ENCODE assay signal across 22 cellular contexts in genomic region chr12:86748874-86749273, GRCh38.
DNase-seq lines count a peak whose midpoint lies in the region; ATAC-seq and TF ChIP-seq lines count a peak whose summit lies in the region.
"Had no signal": no experiment of that assay in that cellular context is flagged by ENCODE, and none has a peak within 500 bp of the region (broad histone marks: within the 10 kb centered on the region; RNA-seq: fewer than 3 reads in every experiment).

No MANE protein-coding gene starts in this region.

- H3K18ac ChIP-seq in IMR-90 (ENCODE audit: low read depth, low read length): no peak overlapping the region

- H2BK15ac ChIP-seq in IMR-90 (ENCODE audit: low read depth, low read length): no peak overlapping the region

- H4K5ac ChIP-seq in IMR-90 (ENCODE audit: low read depth, low read length): no peak overlapping the region

- dilution Hi-C loops in IMR-90 (cut with HindIII; ENCODE audit: low sequenced_read_pairs, unreplicated experiment): no loop called here

- H3K56ac ChIP-seq in IMR-90 (ENCODE audit: extremely low read depth, insufficient read depth, low read length): no peak overlapping the region

- no peak overlapping the region for H3K14ac ChIP-seq in IMR-90 (replicated peaks; ENCODE audit: low read depth, low read length)

- TF ChIP-seq POLR2A in IMR-90 (IDR thresholded peaks at IDR 0.05; ENCODE audit: low read depth, low read length): no peak

- DNase-seq in DMS153 treated with DMSO at 0.1 percent for 48 hours (lab: John Stamatoyannopoulos, UW; ENCODE audit: unreplicated experiment): peak; percentile 14
- no peak for DNase-seq in DMS153 (lab: John Stamatoyannopoulos, UW)
- no peak for DNase-seq in IMR-90
- DNase-seq in NCI-H748 treated with DMSO at 0.1 percent for 48 hours (lab: John Stamatoyannopoulos, UW): peak; percentile 68
- peak; percentile 43 for DNase-seq in fibroblast of villous mesenchyme (ENCODE audit: low read depth)
- no peak for DNase-seq in left lobe of liver (ENCODE audit: low spot score)
- DNase-seq: AML-193; C1 segment of cervical spinal cord; Calu3; CD8-positive, alpha-beta T cell; DMS79 treated with DMSO at 0.1 percent for 48 hours; GOT3; MG63; NCI-H1048; NCI-H1436 treated with DMSO at 0.1 percent for 48 hours; NCI-H2171; NCI-H526; Peyer's patch; T-helper 1 cell had no signal

- H3K4me1 ChIP-seq in IMR-90 (ENCODE audit: control insufficient read depth, insufficient read depth, low read length): no peaks in the 10 kb centered on the region
- H3K4me1 ChIP-seq: Peyer's patch had no signal

- no peaks in the 10 kb centered on the region for H3K9me3 ChIP-seq in IMR-90 (ENCODE audit: control insufficient read depth, insufficient read depth, low read length)
- H3K9me3 ChIP-seq: MG63, Peyer's patch had no signal

- TF ChIP-seq CTCF in IMR-90 (conservative IDR thresholded peaks at IDR 0.05; ENCODE audit: low read depth, low read length) (no peak), fibroblast of villous mesenchyme (IDR thresholded peaks at IDR 0.05; ENCODE audit: insufficient read depth, low read depth, low read length) (no peak)

- H3K4ac ChIP-seq in IMR-90 (ENCODE audit: low read depth, low read length): no peak overlapping the region

- H2BK5ac ChIP-seq in IMR-90 (ENCODE audit: low read depth, low read length, poor library complexity, severe bottlenecking): no peak overlapping the region

- H4K91ac ChIP-seq in IMR-90 (ENCODE audit: insufficient read depth, low read depth, low read length): no peak overlapping the region

- H3K27ac ChIP-seq in IMR-90 (ENCODE audit: insufficient read depth, low read length): no peak overlapping the region
- H3K27ac ChIP-seq: 22Rv1, Peyer's patch had no signal

- no peak for TF ChIP-seq RAD21 in IMR-90 (IDR thresholded peaks at IDR 0.05; ENCODE audit: low read length)

- H4K20me1 ChIP-seq in IMR-90 (ENCODE audit: insufficient read depth, low read length): no peaks in the 10 kb centered on the region

- no peaks in the 10 kb centered on the region for H3K79me1 ChIP-seq in IMR-90 (ENCODE audit: low read depth in 1 of 2, low read length in 2 of 2)

- no peak overlapping the region for H3K23ac ChIP-seq in IMR-90 (ENCODE audit: low read depth, low read length)

- POLR2A ChIA-PET in IMR-90 (lab: Charles Lee; ENCODE audit: unreplicated experiment): no interaction called here

- CTCF ChIA-PET in IMR-90 (lab: Yijun Ruan, JAX): no interaction called here

- no CpG with 5 or more reads among the region's 2 CpGs for WGBS in IMR-90 (ENCODE audit: extremely low coverage in 2 of 2, insufficient read length in 1 of 2), 2 experiments

- BruUV-seq in IMR-90 (replicated peaks; lab: Mats Ljungman, UMichigan): no TSS peak

- no peak overlapping the region for H3K4me2 ChIP-seq in IMR-90 (ENCODE audit: low read depth, low read length)

- no peaks in the 10 kb centered on the region for H3K36me3 ChIP-seq in IMR-90 (ENCODE audit: control insufficient read depth, insufficient read depth, low read length)
- H3K36me3 ChIP-seq: MG63, Peyer's patch had no signal

- H2AFZ ChIP-seq in IMR-90 (replicated peaks; ENCODE audit: low read length, poor library complexity): no peak overlapping the region

- H4K8ac ChIP-seq in IMR-90 (ENCODE audit: low read depth in 2 of 2, low read length in 2 of 2): no peak overlapping the region

- in situ Hi-C loops in IMR-90 (cut with MboI; ENCODE audit: low sequenced_read_pairs): no loop called here

- no peaks in the 10 kb centered on the region for H3K9me1 ChIP-seq in IMR-90 (ENCODE audit: insufficient read depth, low read length)

- ATAC-seq in IMR-90 (ENCODE audit: low read depth): no peak
- no peak for ATAC-seq in GM18907 (IDR thresholded peaks at IDR 0.05; ENCODE audit: unreplicated experiment)
- ATAC-seq in left lobe of liver: no peak
- no peak for ATAC-seq in GM21390 (IDR thresholded peaks at IDR 0.05; ENCODE audit: unreplicated experiment)
- ATAC-seq: CD8-positive, alpha-beta T cell had no signal

- H2BK20ac ChIP-seq in IMR-90 (ENCODE audit: low read depth, low read length): no peak overlapping the region

- H3K27me3 ChIP-seq in IMR-90 (ENCODE audit: control insufficient read depth, insufficient read depth, low read length): no peaks in the 10 kb centered on the region
- H3K27me3 ChIP-seq: MG63, Peyer's patch had no signal

- no peak overlapping the region for H2AK9ac ChIP-seq in IMR-90 (replicated peaks; ENCODE audit: low read depth, low read length, poor library complexity)

- H3K9ac ChIP-seq in IMR-90 (ENCODE audit: low read depth, low read length): no peak overlapping the region

- H2AK5ac ChIP-seq in IMR-90 (ENCODE audit: low read depth, low read length): no peak overlapping the region

- intact Hi-C loops in IMR-90 (cut with micrococcal nuclease): no loop called here

- no peak overlapping the region for H3K4me3 ChIP-seq in IMR-90 (ENCODE audit: insufficient read depth, low read depth, low read length)
- no peak overlapping the region for H3K4me3 ChIP-seq in fibroblast of villous mesenchyme (ENCODE audit: low read depth, low read length)
- H3K4me3 ChIP-seq: MG63, Peyer's patch had no signal

- H2BK120ac ChIP-seq in IMR-90 (ENCODE audit: low read depth, low read length): no peak overlapping the region

TF ChIP-seq in IMR-90, 13 proteins besides CTCF, POLR2A, EP300 and RAD21:
- TF ChIP-seq MAFK (IDR thresholded peaks at IDR 0.05; ENCODE audit: low read depth, low read length): peak; percentile 62
- no peak for TF ChIP-seq RCOR1 (IDR thresholded peaks at IDR 0.05; ENCODE audit: insufficient replicate concordance, low read length)
- TF ChIP-seq, protein P1, sequence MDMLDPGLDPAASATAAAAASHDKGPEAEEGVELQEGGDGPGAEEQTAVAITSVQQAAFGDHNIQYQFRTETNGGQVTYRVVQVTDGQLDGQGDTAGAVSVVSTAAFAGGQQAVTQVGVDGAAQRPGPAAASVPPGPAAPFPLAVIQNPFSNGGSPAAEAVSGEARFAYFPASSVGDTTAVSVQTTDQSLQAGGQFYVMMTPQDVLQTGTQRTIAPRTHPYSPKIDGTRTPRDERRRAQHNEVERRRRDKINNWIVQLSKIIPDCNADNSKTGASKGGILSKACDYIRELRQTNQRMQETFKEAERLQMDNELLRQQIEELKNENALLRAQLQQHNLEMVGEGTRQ (IDR thresholded peaks at IDR 0.05; ENCODE audit: low read depth, low read length): no peak
- TF ChIP-seq SMC3 (IDR thresholded peaks at IDR 0.05; ENCODE audit: low read depth, low read length): no peak
- no peak for TF ChIP-seq NFE2L2 (IDR thresholded peaks at IDR 0.05; ENCODE audit: low read depth, low read length)

Comparison
In these comparisons a context has a peak if more than half of its experiments do, and no peak if none do; other contexts are left out.
1. DNase-seq: peak in DMS153 treated with DMSO at 0.1 percent for 48 hours (single experiment), NCI-H748 treated with DMSO at 0.1 percent for 48 hours (single experiment) and fibroblast of villous mesenchyme (single experiment); none in DMS153 (single experiment), IMR-90 (single experiment) and left lobe of liver (single experiment).